9 cellular contexts compared by ENCODE assay signal in the genomic region with DNA sequence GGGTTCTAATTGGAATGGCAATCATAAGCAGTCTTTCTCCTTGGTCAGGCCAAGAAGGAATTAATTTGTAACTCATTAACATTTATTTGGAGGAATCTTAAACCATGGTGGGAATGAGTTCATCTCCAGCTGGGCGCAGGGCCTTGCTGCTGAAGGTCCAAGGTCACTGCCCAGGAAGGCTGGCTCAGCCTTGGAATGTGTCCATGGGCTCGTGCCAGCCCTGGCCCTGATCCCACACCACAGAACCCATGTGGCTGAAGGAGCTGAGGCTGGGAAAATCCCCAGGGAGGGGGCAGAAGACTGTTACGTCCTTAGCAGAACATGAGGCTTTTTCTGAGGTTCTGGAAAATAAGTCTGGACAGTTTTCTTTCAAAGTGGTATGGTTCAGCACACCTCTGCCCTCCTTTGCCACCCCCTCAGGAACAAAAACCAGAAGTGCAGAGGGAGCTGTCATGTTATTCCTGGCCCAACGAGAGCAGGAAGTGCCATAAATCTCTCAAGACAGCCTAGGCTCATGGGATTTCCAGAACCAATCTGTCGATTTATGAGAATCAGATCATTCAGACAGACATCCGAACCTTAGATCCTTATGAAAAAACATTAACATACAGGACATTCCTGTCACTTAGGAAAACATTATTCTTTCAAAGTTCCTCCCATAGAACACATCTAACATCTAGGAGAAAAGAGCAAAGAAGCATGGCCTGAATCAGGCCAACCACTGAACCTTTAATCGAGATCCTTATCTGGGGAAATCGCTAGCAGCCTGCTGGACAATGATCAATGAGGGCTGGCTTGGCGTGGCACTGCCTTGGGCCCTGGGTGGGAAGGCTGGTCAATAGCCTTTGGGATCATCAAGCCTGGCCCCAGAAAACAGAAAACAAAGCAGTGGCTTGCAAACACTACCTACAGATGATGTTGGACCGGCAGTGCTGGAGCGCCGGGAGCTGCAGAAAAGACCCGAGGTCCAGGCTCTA.
DNase-seq lines count a peak whose midpoint lies in the region; ATAC-seq, FAIRE-seq and TF ChIP-seq lines count a peak whose summit lies in the region.
"Had no signal": no experiment of that assay in that cellular context is flagged by ENCODE, and none has a peak within 500 bp of the region (broad histone marks: within the 10 kb centered on the region; RNA-seq: fewer than 3 reads in every experiment).

No MANE protein-coding gene starts in this region.

- H3K9me2 ChIP-seq in GM23248 (ENCODE audit: insufficient read depth), result no peaks in the 10 kb centered on the region

- intact Hi-C loops in ascending aorta (cut with DNase I), result no loop called here
- intact Hi-C loops in right cardiac atrium (cut with DNase I), result no loop called here

- H3K9me3 ChIP-seq in GM23248 (ENCODE audit: low read depth) (no peaks in the 10 kb centered on the region), ascending aorta (no peaks in the 10 kb centered on the region), right cardiac atrium (ENCODE audit: control insufficient read depth, low read length) (no peaks in the 10 kb centered on the region), small intestine (ENCODE audit: control insufficient read depth, low read depth) (no peaks in the 10 kb centered on the region)

- H4K20me1 ChIP-seq in GM23248 (ENCODE audit: insufficient read depth), result no peaks in the 10 kb centered on the region

- no peak overlapping the region for H2AFZ ChIP-seq in GM23248

- peak; percentile 70 to 76 for ATAC-seq in right cardiac atrium
- ATAC-seq: stimulated activated naive CD8-positive, alpha-beta T cell treated with anti-CD3 and anti-CD28 coated beads, Interleukin-15, Interleukin-2, amounts not matched to agents 100 U/mL and 50 U/mL, for 24 hours had no signal

- H3K4me3 ChIP-seq in GM23248, result no peak overlapping the region
- H3K4me3 ChIP-seq in ascending aorta, result no peak overlapping the region
- no peak overlapping the region for H3K4me3 ChIP-seq in right cardiac atrium (ENCODE audit: low read length)
- no peak overlapping the region for H3K4me3 ChIP-seq in small intestine (ENCODE audit: low read depth in 1 of 2, low read length in 2 of 2)

- no peak for FAIRE-seq in small intestine (lab: Jason Lieb, UNC)

- H3K36me3 ChIP-seq in GM23248 (ENCODE audit: low read depth) (no peaks in the 10 kb centered on the region), ascending aorta (no peaks in the 10 kb centered on the region), small intestine (ENCODE audit: control insufficient read depth in 2 of 2, insufficient read depth in 2 of 2, low read length in 2 of 2) (no peaks in the 10 kb centered on the region)

- H3K27ac ChIP-seq in GM23248 (no peak overlapping the region), ascending aorta (peak overlapping the region; percentile 1 to 43), right cardiac atrium (ENCODE audit: low read length) (no peak overlapping the region), small intestine (ENCODE audit: low read depth in 1 of 2, low read length in 1 of 2) (no peak overlapping the region)

- DNase-seq in GM23248 (peak; percentile 41), ascending aorta (ENCODE audit: low spot score in 2 of 2) (no peak), right cardiac atrium (peak; percentile 29 to 76 (median 64)), small intestine (peak; percentile 83), activated gamma-delta T cell (lab: John Stamatoyannopoulos, UW) (no peak), GM13977 (ENCODE audit: low spot score) (no peak), DMS53 (lab: John Stamatoyannopoulos, UW) (no peak)
- DNase-seq in stimulated activated CD4-positive, alpha-beta T cell treated with anti-CD3 and anti-CD28 coated beads, Interleukin-15, amount 100 ng/mL, for 24 hours, result no peak
- DNase-seq: stimulated activated naive CD8-positive, alpha-beta T cell treated with anti-CD3 and anti-CD28 coated beads, Interleukin-15, Interleukin-2, amounts not matched to agents 100 U/mL and 50 U/mL, for 24 hours had no signal

- H3K4me2 ChIP-seq in GM23248 (ENCODE audit: unreplicated experiment), result no peak overlapping the region

- in situ Hi-C loops in GM23248 (cut with MboI) (no loop called here), GM13977 (cut with MboI; ENCODE audit: low pct_unique_long_range_greater_than_20kb, low sequenced_read_pairs, unreplicated experiment) (no loop called here)

- H3K79me2 ChIP-seq in GM23248 (ENCODE audit: insufficient read depth), result no peaks in the 10 kb centered on the region

- no peak overlapping the region for H3K9ac ChIP-seq in GM23248

- WGBS in GM23248 (ENCODE audit: low coverage in 1 of 2, low lambda C conversion rate in 2 of 2, missing lambda C conversion rate in 2 of 2), 2 experiments, result 59 to 60% methylated on average over 13 of the region's 13 CpGs
- 68% methylated on average over 13 of the region's 13 CpGs for WGBS in right cardiac atrium
- 41 to 59% (median 43%) methylated on average over 13 of the region's 13 CpGs for WGBS in small intestine, 3 donors

- H3K4me1 ChIP-seq in GM23248 (ENCODE audit: insufficient read depth), result peaks cover 13% of the 10 kb centered on the region; the same call in 1 of the 2 replicates
- peaks cover 0 to 15% of the 10 kb centered on the region in 2 donors for H3K4me1 ChIP-seq in ascending aorta
- peaks cover 8% of the 10 kb centered on the region for H3K4me1 ChIP-seq in right cardiac atrium (ENCODE audit: control insufficient read depth, insufficient read depth, low read length)
- peaks cover 2 to 8% of the 10 kb centered on the region in 2 donors for H3K4me1 ChIP-seq in small intestine (ENCODE audit: control insufficient read depth in 2 of 2, insufficient read depth in 1 of 2, low read depth in 1 of 2, low read length in 1 of 2)

- peaks cover 11% of the 10 kb centered on the region; the same call in 1 of the 2 replicates for H3F3A ChIP-seq in GM23248 (ENCODE audit: insufficient read depth)

- no peaks in the 10 kb centered on the region for H3K27me3 ChIP-seq in GM23248 (replicated peaks; ENCODE audit: insufficient read depth)
- no peaks in the 10 kb centered on the region for H3K27me3 ChIP-seq in ascending aorta
- H3K27me3 ChIP-seq in right cardiac atrium (ENCODE audit: control insufficient read depth, insufficient read depth), result no peaks in the 10 kb centered on the region
- H3K27me3 ChIP-seq in small intestine (ENCODE audit: control insufficient read depth in 2 of 2, insufficient read depth in 2 of 2, low read length in 2 of 2), result no peaks in the 10 kb centered on the region

- TF ChIP-seq CTCF in ascending aorta (IDR thresholded peaks at IDR 0.05), result no peak
- no peak for TF ChIP-seq CTCF in GM13977 (IDR thresholded peaks at IDR 0.05; ENCODE audit: extremely low read depth, insufficient read depth, missing control alignments)

Comparison
In these comparisons a context has a peak if more than half of its experiments do, and no peak if none do; other contexts are left out.
1. DNase-seq: peak in GM23248 (single experiment), right cardiac atrium (3 of 3) and small intestine (single experiment); none in ascending aorta (0 of 2), activated gamma-delta T cell (single experiment), GM13977 (single experiment), DMS53 (single experiment) and stimulated activated CD4-positive, alpha-beta T cell treated with anti-CD3 and anti-CD28 coated beads, Interleukin-15, amount 100 ng/mL, for 24 hours (single experiment).
2. H3K27ac ChIP-seq: peak in ascending aorta (2 of 2); none in GM23248 (single experiment), right cardiac atrium (single experiment) and small intestine (0 of 2).